Comparison of ENCODE assay signal across 1 cellular context in genomic region chr19:57410748-57411671, GRCh38.
A peak's percentile ranks its signal among the peaks of the same experiment; 100 is the strongest.
TF ChIP-seq lines count a peak whose summit lies in the region.

ZNF17 (plus strand) TSS chr19:57411161; CDS start chr19:57413616, 2,455 bp downstream.

TF ChIP-seq in H1, 55 proteins besides CTCF, POLR2A, EP300 and RAD21 (continued from another document):
- TF ChIP-seq RXRA (IDR thresholded peaks at IDR 0.05; ENCODE audit: insufficient read depth, low read depth, low read length) (no peak), RNF2 (IDR thresholded peaks at IDR 0.05; ENCODE audit: borderline replicate concordance, low read depth, low read length, missing control alignments, poor library complexity, severe bottlenecking) (no peak), CTBP2 (IDR thresholded peaks at IDR 0.05; ENCODE audit: borderline replicate concordance, insufficient read depth, insufficient read length, low read length) (no peak), BRCA1 (IDR thresholded peaks at IDR 0.05; ENCODE audit: low read depth, low read length) (no peak), SAP30 (IDR thresholded peaks at IDR 0.05; ENCODE audit: insufficient read depth, insufficient replicate concordance, low read length) (peak; percentile 72), POU5F1 (IDR thresholded peaks at IDR 0.05; ENCODE audit: low read depth, low read length) (no peak), TAF1 (IDR thresholded peaks at IDR 0.05; ENCODE audit: low read depth, low read length) (peak; percentile 72), KDM4A (IDR thresholded peaks at IDR 0.05; ENCODE audit: low read depth, low read length, severe bottlenecking) (peak; percentile 69), HDAC6 (IDR thresholded peaks at IDR 0.05; ENCODE audit: low read depth, low read length) (no peak), YY1 (IDR thresholded peaks at IDR 0.05; ENCODE audit: low read depth, low read length) (peak; percentile 92), RBBP5 (IDR thresholded peaks at IDR 0.05; ENCODE audit: borderline replicate concordance, low read depth, low read length) (no peak), CHD1 (IDR thresholded peaks at IDR 0.05; ENCODE audit: low read depth, low read length) (no peak), ATF2 (IDR thresholded peaks at IDR 0.05; ENCODE audit: low read length) (no peak), USF2 (IDR thresholded peaks at IDR 0.05; ENCODE audit: low read length) (no peak), CHD7 (IDR thresholded peaks at IDR 0.05; ENCODE audit: insufficient replicate concordance, low read length) (no peak), SIRT6 (IDR thresholded peaks at IDR 0.05; ENCODE audit: low read length) (no peak), E2F6 (IDR thresholded peaks at IDR 0.05) (no peak), ZNF274 (IDR thresholded peaks at IDR 0.05; ENCODE audit: borderline replicate concordance, extremely low read depth, low read length) (no peak), TCF12 (IDR thresholded peaks at IDR 0.05; ENCODE audit: low read depth, low read length) (no peak), SP1 (IDR thresholded peaks at IDR 0.05; ENCODE audit: low read depth, low read length) (peak; percentile 87), TAF7 (optimal IDR thresholded peaks at IDR 0.05; ENCODE audit: borderline replicate concordance, low read depth, low read length) (no peak), PHF8 (conservative IDR thresholded peaks at IDR 0.05; ENCODE audit: low read depth, low read length) (peak; percentile 64), BCL11A (IDR thresholded peaks at IDR 0.05; ENCODE audit: low read depth in 2 of 2, low read length in 2 of 2) (no peak), CBX8 (IDR thresholded peaks at IDR 0.05; ENCODE audit: borderline replicate concordance, low read depth, low read length) (no peak), EZH2 (IDR thresholded peaks at IDR 0.05; ENCODE audit: low read depth, low read length, severe bottlenecking) (no peak), SIN3A (conservative IDR thresholded peaks at IDR 0.05 in 1 of 2, IDR thresholded peaks at IDR 0.05 in 1 of 2; ENCODE audit: low read depth in 1 of 2, low read length in 2 of 2) (peak; percentile 74 to 89; a peak in 2 of 4 replicates), POLR2AphosphoS5 (IDR thresholded peaks at IDR 0.05; ENCODE audit: low read depth, low read length) (0 out of 2 replicates have a peak, but pooled peaks have one; percentile 25), FOSL1 (IDR thresholded peaks at IDR 0.05; ENCODE audit: insufficient read depth, low read depth, low read length) (no peak), NRF1 (IDR thresholded peaks at IDR 0.05; ENCODE audit: low read depth, low read length) (no peak), HDAC2 (IDR thresholded peaks at IDR 0.05; ENCODE audit: borderline replicate concordance in 1 of 2, low read depth in 2 of 2, low read length in 2 of 2) (peak in 1 of 2 experiments; percentile 91; a peak in 1 of 4 replicates), KDM1A (IDR thresholded peaks at IDR 0.05; ENCODE audit: borderline replicate concordance, low read length) (no peak), KDM5A (IDR thresholded peaks at IDR 0.05; ENCODE audit: low read length) (peak; percentile 97), SP2 (IDR thresholded peaks at IDR 0.05; ENCODE audit: low read length) (peak; percentile 45; the same call in 1 of the 2 replicates), CREB1 (IDR thresholded peaks at IDR 0.05) (peak; percentile 81)
